8 cellular contexts compared by ENCODE assay signal in genomic region chrX:48468247-48468671, GRCh38. TPM values are rescaled to one million over a fixed set of nuclear protein-coding genes. Genes with fewer than 3 reads are reported as not detected.
DNase-seq lines count a peak whose midpoint lies in the region; ATAC-seq and TF ChIP-seq lines count a peak whose summit lies in the region.

No MANE protein-coding gene starts in this region.

- H3K4me1 Mint-ChIP-seq in CD14-positive monocyte = peaks cover 22% of the 10 kb centered on the region

- no peak overlapping the region for H3K27ac Mint-ChIP-seq in CD14-positive monocyte

- H3K9me3 Mint-ChIP-seq in CD14-positive monocyte = peaks cover 0 to 2% (median 0%) of the 10 kb centered on the region in 7 donors

- H3K36me3 Mint-ChIP-seq in CD14-positive monocyte = peaks cover 0 to 4% of the 10 kb centered on the region in 2 donors

- no peak for TF ChIP-seq CTCF in CD14-positive monocyte (IDR thresholded peaks at IDR 0.05)
- no peak for TF ChIP-seq CTCF in fibroblast of pulmonary artery (IDR thresholded peaks at IDR 0.05; ENCODE audit: low read length, missing control alignments)

- H3K27me3 Mint-ChIP-seq in CD14-positive monocyte (ENCODE audit: low read depth in 3 of 3) = peaks cover 1 to 18% (median 3%) of the 10 kb centered on the region in 3 donors

- intact Hi-C loops in CD14-positive monocyte (cut with micrococcal nuclease) = no loop called here

- peak; percentile 54 for ATAC-seq in HG02884 (IDR thresholded peaks at IDR 0.05; ENCODE audit: unreplicated experiment)

- no peak for DNase-seq in CD14-positive monocyte (ENCODE audit: low spot score)
- peak; percentile 59 to 67 for DNase-seq in activated CD4-positive, alpha-beta T cell treated with anti-CD3 and anti-CD28 coated beads, Interleukin-2, amount 50 U/mL, for 48 hours
- DNase-seq in fibroblast of pulmonary artery (ENCODE audit: low read depth) = no peak
- peak; percentile 63 for DNase-seq in stimulated activated CD4-positive, alpha-beta T cell treated with anti-CD3 and anti-CD28 coated beads, Interleukin-4, amount 100 ng/mL, for 1 hour
- no peak for DNase-seq in superior temporal gyrus (ENCODE audit: extremely low spot score)
- DNase-seq in occipital lobe (lab: John Stamatoyannopoulos, UW) = no peak
- DNase-seq in NCI-H1694 treated with DMSO at 0.1 percent for 48 hours (lab: John Stamatoyannopoulos, UW) = no peak

- peak overlapping the region; percentile 80 to 89 for H3K4me3 Mint-ChIP-seq in CD14-positive monocyte

- peak overlapping the region; percentile 5 for H3K4me3 ChIP-seq in fibroblast of pulmonary artery (replicated peaks; ENCODE audit: low read depth, low read length)

RNA-seq across cellular contexts. Expression of gene SLC38A5, which starts 1.8 kb away (rescaled TPM):
- under 1 TPM; 0.69 to 0.94 TPM for polyA plus RNA-seq in CD14-positive monocyte
- 26.5 TPM for total RNA-seq in occipital lobe

RNA-seq across cellular contexts. Expression of gene FTSJ1, which starts 7.7 kb away (rescaled TPM):
- polyA plus RNA-seq in CD14-positive monocyte = 10 to 100 TPM; 36.6 to 44.3 TPM
- total RNA-seq in occipital lobe = 36.3 TPM

RNA-seq across cellular contexts. Expression of gene PORCN, which starts 40.5 kb away (rescaled TPM):
- 1 to 10 TPM; 7.5 to 7.8 TPM for polyA plus RNA-seq in CD14-positive monocyte
- total RNA-seq in occipital lobe = 5.5 TPM

RNA-seq across cellular contexts. Expression of gene EBP, which starts 53.3 kb away (rescaled TPM):
- polyA plus RNA-seq in CD14-positive monocyte = 10 to 100 TPM; 47.4 to 59.5 TPM
- 43.5 TPM for total RNA-seq in occipital lobe

RNA-seq across cellular contexts. Expression of gene SSX4B, which starts 56.5 kb away (rescaled TPM):
- polyA plus RNA-seq in CD14-positive monocyte = not detected
- total RNA-seq in occipital lobe = not detected

Comparison
In these comparisons a context has a peak if more than half of its experiments do, and no peak if none do; other contexts are left out.
1. DNase-seq: peak in activated CD4-positive, alpha-beta T cell treated with anti-CD3 and anti-CD28 coated beads, Interleukin-2, amount 50 U/mL, for 48 hours (2 of 2) and stimulated activated CD4-positive, alpha-beta T cell treated with anti-CD3 and anti-CD28 coated beads, Interleukin-4, amount 100 ng/mL, for 1 hour (single experiment); none in CD14-positive monocyte (single experiment), fibroblast of pulmonary artery (single experiment), superior temporal gyrus (single experiment), occipital lobe (single experiment) and NCI-H1694 treated with DMSO at 0.1 percent for 48 hours (single experiment).